Comparison of ENCODE assay signal across 8 cellular contexts in genomic region chr5:50967388-50968039, GRCh38.
A peak's percentile ranks its signal among the peaks of the same experiment; 100 is the strongest.
DNase-seq lines count a peak whose midpoint lies in the region; ATAC-seq and TF ChIP-seq lines count a peak whose summit lies in the region.

No MANE protein-coding gene starts in this region.

- ATAC-seq in activated CD8-positive, alpha-beta memory T cell treated with anti-CD3 and anti-CD28 coated beads, Interleukin-2, amount 10 ng/mL, durations not matched to agents 7 days and 5 days = peak; percentile 55
- ATAC-seq in activated B cell treated with CpG ODN at 0.5 μM for 24 hours (ENCODE audit: low read depth) = no peak

- DNase-seq in activated CD8-positive, alpha-beta memory T cell treated with anti-CD3 and anti-CD28 coated beads, Interleukin-2, amount 10 ng/mL, durations not matched to agents 7 days and 5 days = peak; percentile 41
- DNase-seq in activated CD8-positive, alpha-beta memory T cell treated with anti-CD3 and anti-CD28 coated beads, Interleukin-2, amount 50 U/mL, for 4 hours = no peak
- no peak for DNase-seq in activated B cell treated with CpG ODN at 0.5 μM for 24 hours
- DNase-seq in islet precursor cell = peak; percentile 61
- DNase-seq in stomach = peak; percentile 61
- no peak for DNase-seq in uterus
- no peak for DNase-seq in SJCRH30
- no peak for DNase-seq in SW 1271 (lab: John Stamatoyannopoulos, UW)

- H3K4me3 ChIP-seq in stomach (peak overlapping the region; percentile 52 to 63 (median 56)), uterus (peak overlapping the region in 1 of 2 donors; percentile 21), SJCRH30 (no peak overlapping the region)

- H3K27ac ChIP-seq in stomach = peak overlapping the region; percentile 69 to 91 (median 91)
- no peak overlapping the region for H3K27ac ChIP-seq in uterus
- H3K27ac ChIP-seq in SJCRH30 = no peak overlapping the region

- H3K36me3 ChIP-seq in stomach (no peaks in the 10 kb centered on the region), uterus (no peaks in the 10 kb centered on the region), SJCRH30 (no peaks in the 10 kb centered on the region)

- H3K4me1 ChIP-seq in stomach = peaks cover 9 to 51% (median 37%) of the 10 kb centered on the region in 4 donors
- H3K4me1 ChIP-seq in uterus = peaks cover 0 to 14% of the 10 kb centered on the region in 2 donors
- no peaks in the 10 kb centered on the region for H3K4me1 ChIP-seq in SJCRH30

- H3K9me3 ChIP-seq in stomach (no peaks in the 10 kb centered on the region), uterus (no peaks in the 10 kb centered on the region), SJCRH30 (replicated peaks) (no peaks in the 10 kb centered on the region)

- peak overlapping the region; percentile 75 for H3K4me3 Mint-ChIP-seq in activated CD8-positive, alpha-beta memory T cell treated with anti-CD3 and anti-CD28 coated beads, Interleukin-2, amount 10 ng/mL, durations not matched to agents 7 days and 5 days
- peak overlapping the region; percentile 79 for H3K4me3 Mint-ChIP-seq in activated B cell treated with CpG ODN at 0.5 μM for 24 hours

- no peaks in the 10 kb centered on the region for H3K9me3 Mint-ChIP-seq in activated CD8-positive, alpha-beta memory T cell treated with anti-CD3 and anti-CD28 coated beads, Interleukin-2, amount 10 ng/mL, durations not matched to agents 7 days and 5 days (ENCODE audit: low read depth)
- H3K9me3 Mint-ChIP-seq in activated B cell treated with CpG ODN at 0.5 μM for 24 hours = peaks cover 3% of the 10 kb centered on the region

- 3 to 7% (median 3%) methylated on average over 22 of the region's 22 CpGs for WGBS in stomach, 5 donors

- no peak for TF ChIP-seq EP300 in stomach (IDR thresholded peaks at IDR 0.05)

- peaks cover 0 to 70% (median 13%) of the 10 kb centered on the region in 3 donors for H3K27me3 ChIP-seq in stomach
- H3K27me3 ChIP-seq in uterus = peaks cover 3 to 82% of the 10 kb centered on the region in 2 donors
- no peaks in the 10 kb centered on the region; the same call in none of the 2 replicates for H3K27me3 ChIP-seq in SJCRH30

- no peak for TF ChIP-seq POLR2A in stomach (IDR thresholded peaks at IDR 0.05)
- no peak for TF ChIP-seq POLR2A in uterus (IDR thresholded peaks at IDR 0.05)

- POLR2A ChIA-PET in activated B cell treated with CpG ODN at 0.5 μM for 24 hours (lab: Charles Lee) = no interaction called here

- intact Hi-C loops in activated B cell treated with CpG ODN at 0.5 μM for 24 hours (cut with micrococcal nuclease) (loop anchor here (10.0 kb wide), 2 partner anchors 417 to 1817 kb away; partner anchors contain the start of genes ISL1, ITGA1 and PELO), stomach (cut with DNase I; ENCODE audit: low total_unique reads) (loop anchor here (5.0 kb wide), 1 partner anchor 420 kb away; no protein-coding TSS in a partner anchor), uterus (cut with DNase I; ENCODE audit: low total_unique reads) (no loop called here)

- TF ChIP-seq CTCF in activated B cell treated with CpG ODN at 0.5 μM for 24 hours (IDR thresholded peaks at IDR 0.05) (no peak), stomach (IDR thresholded peaks at IDR 0.05) (no peak), uterus (IDR thresholded peaks at IDR 0.05) (no peak)

- H3K27ac Mint-ChIP-seq in activated CD8-positive, alpha-beta memory T cell treated with anti-CD3 and anti-CD28 coated beads, Interleukin-2, amount 10 ng/mL, durations not matched to agents 7 days and 5 days = no peak overlapping the region
- no peak overlapping the region for H3K27ac Mint-ChIP-seq in activated B cell treated with CpG ODN at 0.5 μM for 24 hours

- H3K36me3 Mint-ChIP-seq in activated CD8-positive, alpha-beta memory T cell treated with anti-CD3 and anti-CD28 coated beads, Interleukin-2, amount 10 ng/mL, durations not matched to agents 7 days and 5 days = no peaks in the 10 kb centered on the region
- no peaks in the 10 kb centered on the region for H3K36me3 Mint-ChIP-seq in activated B cell treated with CpG ODN at 0.5 μM for 24 hours (ENCODE audit: low read depth)

- peaks cover 53% of the 10 kb centered on the region for H3K4me1 Mint-ChIP-seq in activated CD8-positive, alpha-beta memory T cell treated with anti-CD3 and anti-CD28 coated beads, Interleukin-2, amount 10 ng/mL, durations not matched to agents 7 days and 5 days
- H3K4me1 Mint-ChIP-seq in activated B cell treated with CpG ODN at 0.5 μM for 24 hours = peaks cover 65% of the 10 kb centered on the region

- CTCF ChIA-PET in activated CD8-positive, alpha-beta memory T cell treated with anti-CD3 and anti-CD28 coated beads, Interleukin-2, amount 10 ng/mL, durations not matched to agents 7 days and 5 days (lab: Charles Lee) = no interaction called here
- CTCF ChIA-PET in activated B cell treated with CpG ODN at 0.5 μM for 24 hours (lab: Charles Lee) = interaction anchor here (1.1 kb wide), 1 partner anchor 9 kb away, joined by 5 read pairs; no protein-coding TSS in a partner anchor

- peaks cover 87% of the 10 kb centered on the region for H3K27me3 Mint-ChIP-seq in activated CD8-positive, alpha-beta memory T cell treated with anti-CD3 and anti-CD28 coated beads, Interleukin-2, amount 10 ng/mL, durations not matched to agents 7 days and 5 days
- peaks cover 72% of the 10 kb centered on the region for H3K27me3 Mint-ChIP-seq in activated B cell treated with CpG ODN at 0.5 μM for 24 hours

Comparison
In these comparisons a context has a peak if more than half of its experiments do, and no peak if none do; other contexts are left out.
1. DNase-seq: peak in activated CD8-positive, alpha-beta memory T cell treated with anti-CD3 and anti-CD28 coated beads, Interleukin-2, amount 10 ng/mL, durations not matched to agents 7 days and 5 days (single experiment), islet precursor cell (single experiment) and stomach (single experiment); none in activated CD8-positive, alpha-beta memory T cell treated with anti-CD3 and anti-CD28 coated beads, Interleukin-2, amount 50 U/mL, for 4 hours (single experiment), activated B cell treated with CpG ODN at 0.5 μM for 24 hours (single experiment), uterus (0 of 2), SJCRH30 (0 of 2) and SW 1271 (0 of 2).
2. H3K27ac ChIP-seq: peak in stomach (5 of 5); none in uterus (0 of 2) and SJCRH30 (single experiment).